Comparison of ENCODE assay signal across 13 cellular contexts in the genomic region with DNA sequence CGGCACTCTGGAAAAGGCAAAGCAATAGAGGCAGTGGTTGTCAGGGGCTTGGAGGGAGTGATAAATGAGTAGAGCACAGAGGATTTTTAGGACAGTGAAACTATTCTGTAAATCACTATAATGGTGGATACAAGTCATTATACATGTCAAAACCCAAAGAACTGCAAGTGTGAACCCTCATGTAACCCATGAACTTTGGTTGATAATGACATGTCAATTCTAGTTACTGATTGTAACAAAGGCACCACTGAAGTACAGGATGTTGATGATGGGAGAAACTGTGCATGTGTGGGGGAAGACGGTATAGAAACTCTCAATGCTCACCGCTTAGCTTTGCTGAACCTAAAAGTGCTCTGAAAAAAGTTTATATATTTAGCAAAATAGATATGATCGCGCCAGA. TPM values are rescaled to one million over a fixed set of nuclear protein-coding genes. Genes with fewer than 3 reads are reported as not detected.
DNase-seq lines count a peak whose midpoint lies in the region; ATAC-seq and TF ChIP-seq lines count a peak whose summit lies in the region.
"Had no signal": no experiment of that assay in that cellular context is flagged by ENCODE, and none has a peak within 500 bp of the region (broad histone marks: within the 10 kb centered on the region; RNA-seq: fewer than 3 reads in every experiment).

No MANE protein-coding gene starts in this region.

- no CpG with 5 or more reads among the region's 5 CpGs for WGBS in mesendoderm (ENCODE audit: extremely low coverage, insufficient coverage, low lambda C conversion rate)
- 64 to 70% methylated on average over 5 of the region's 5 CpGs for WGBS in GM23248 (ENCODE audit: low coverage in 1 of 2, low lambda C conversion rate in 2 of 2, missing lambda C conversion rate in 2 of 2), 2 experiments
- WGBS in heart right ventricle, 2 donors = 82 to 83% methylated on average over 5 of the region's 5 CpGs

- no peak overlapping the region for H3K18ac ChIP-seq in mesendoderm (ENCODE audit: low read length)

- no peaks in the 10 kb centered on the region for H3K79me1 ChIP-seq in mesendoderm (ENCODE audit: low read length)

- no peak for TF ChIP-seq CTCF in heart right ventricle (IDR thresholded peaks at IDR 0.05)

- H3K4me1 ChIP-seq in mesendoderm (ENCODE audit: control insufficient read depth, low read depth, low read length) = peaks cover 6% of the 10 kb centered on the region
- no peaks in the 10 kb centered on the region for H3K4me1 ChIP-seq in GM23248 (ENCODE audit: insufficient read depth)
- H3K4me1 ChIP-seq in heart right ventricle = peaks cover 0 to 36% (median 6%) of the 10 kb centered on the region in 9 donors

- no peak overlapping the region for H4K8ac ChIP-seq in mesendoderm (ENCODE audit: low read depth, low read length)

- H3K27ac ChIP-seq in mesendoderm (ENCODE audit: low read depth, low read length) = no peak overlapping the region
- no peak overlapping the region for H3K27ac ChIP-seq in GM23248
- H3K27ac ChIP-seq in heart right ventricle = no peak overlapping the region

- H3K79me2 ChIP-seq in mesendoderm (ENCODE audit: control insufficient read depth, insufficient read depth, low read length) (no peaks in the 10 kb centered on the region), GM23248 (ENCODE audit: insufficient read depth) (no peaks in the 10 kb centered on the region)

- H3K27me3 ChIP-seq in mesendoderm (ENCODE audit: insufficient read depth, low read length, poor library complexity) (no peaks in the 10 kb centered on the region), GM23248 (replicated peaks; ENCODE audit: insufficient read depth) (peaks cover 8% of the 10 kb centered on the region; the same call in 1 of the 2 replicates), heart right ventricle (no peaks in the 10 kb centered on the region)

- H3K9ac ChIP-seq in mesendoderm (ENCODE audit: low read length) = no peak overlapping the region
- H3K9ac ChIP-seq in GM23248 = no peak overlapping the region

- no peak overlapping the region for H3K23ac ChIP-seq in mesendoderm (ENCODE audit: low read length)

- H2BK15ac ChIP-seq in mesendoderm (replicated peaks; ENCODE audit: low read depth) = no peak overlapping the region

- no peak overlapping the region for H4K5ac ChIP-seq in mesendoderm (ENCODE audit: low read length)

- H3K9me2 ChIP-seq in GM23248 (ENCODE audit: insufficient read depth) = no peaks in the 10 kb centered on the region

- H3K4me3 ChIP-seq in mesendoderm (ENCODE audit: low read length) (no peak overlapping the region), GM23248 (no peak overlapping the region), heart right ventricle (no peak overlapping the region)

- no peaks in the 10 kb centered on the region for H4K20me1 ChIP-seq in GM23248 (ENCODE audit: insufficient read depth)

- H2BK120ac ChIP-seq in mesendoderm (ENCODE audit: low read depth, low read length) = no peak overlapping the region

- no peaks in the 10 kb centered on the region for H3F3A ChIP-seq in GM23248 (ENCODE audit: insufficient read depth)

- DNase-seq in mesendoderm (no peak), SHP77 (lab: John Stamatoyannopoulos, UW) (no peak), GM23248 (no peak), heart right ventricle (no peak)
- DNase-seq: NCI-H1694 had no signal

- ATAC-seq in GM18502 (IDR thresholded peaks at IDR 0.05; ENCODE audit: poor library complexity, unreplicated experiment) (peak; percentile 48), GM21381 (IDR thresholded peaks at IDR 0.05; ENCODE audit: unreplicated experiment) (peak; percentile 42), HG03460 (IDR thresholded peaks at IDR 0.05; ENCODE audit: unreplicated experiment) (peak; percentile 43), HG03175 (IDR thresholded peaks at IDR 0.05; ENCODE audit: unreplicated experiment) (no peak), heart right ventricle (no peak)
- ATAC-seq: Panc1 had no signal

- H3K4me2 ChIP-seq in mesendoderm (ENCODE audit: low read length) (no peak overlapping the region), GM23248 (ENCODE audit: unreplicated experiment) (no peak overlapping the region)

- H2AFZ ChIP-seq in GM23248 = no peak overlapping the region

- no peak overlapping the region for H2AK5ac ChIP-seq in mesendoderm (ENCODE audit: low read length)

- no peak overlapping the region for H3K56ac ChIP-seq in mesendoderm (ENCODE audit: low read length)

- H3K4ac ChIP-seq in mesendoderm (ENCODE audit: low read depth, low read length) = peak overlapping the region; percentile 68

- intact Hi-C loops in heart right ventricle (cut with DNase I) = no loop called here

- H3K9me3 ChIP-seq in GM23248 (ENCODE audit: low read depth) (no peaks in the 10 kb centered on the region), heart right ventricle (peaks cover 0 to 5% (median 0%) of the 10 kb centered on the region in 11 donors)

- in situ Hi-C loops in GM23248 (cut with MboI) = no loop called here

- H3K36me3 ChIP-seq in mesendoderm (ENCODE audit: control insufficient read depth, insufficient read depth, low read length) (no peaks in the 10 kb centered on the region), GM23248 (ENCODE audit: low read depth) (no peaks in the 10 kb centered on the region), heart right ventricle (no peaks in the 10 kb centered on the region)

- no peak overlapping the region for H2BK5ac ChIP-seq in mesendoderm (ENCODE audit: low read length)

RNA-seq across cellular contexts. Expression of a gene that starts 36.0 kb away (rescaled TPM):
- 0.06 TPM for polyA plus RNA-seq in mesendoderm (2013, experiment 1 of 2)
- polyA plus RNA-seq in mesendoderm (2013, experiment 2 of 2) = 0.11 TPM
- not detected in 2 replicates for total RNA-seq in GM23248 (2014; rRNA removed; shearing (Covaris generic))
- polyA plus RNA-seq in GM23248 (2016; fragmentation: Nextera tagmentation; extraction: Ambion mirVana) = 0.38 TPM in 1 of 2 replicates, not detected in the other
- under 1 TPM in 4 of 10 donors, not detected in 6; 0.07 to 0.97 (median 0.18) TPM for total RNA-seq in heart right ventricle
- under 1 TPM in 1 of 2 donors, not detected in 1; 0.03 TPM for polyA plus RNA-seq in heart right ventricle
- total RNA-seq: astrocyte, epithelial cell of proximal tubule, HT-29 had no signal

Comparison
In these comparisons a context has a peak if more than half of its experiments do, and no peak if none do; other contexts are left out.
1. ATAC-seq: peak in GM18502 (single experiment), GM21381 (single experiment) and HG03460 (single experiment); none in HG03175 (single experiment) and heart right ventricle (0 of 8).